Comparison of ENCODE assay signal across 24 cellular contexts in genomic region chr10:43045246-43045621, GRCh38. TPM values are rescaled to one million over a fixed set of nuclear protein-coding genes. Genes with fewer than 3 reads are reported as not detected.
DNase-seq lines count a peak whose midpoint lies in the region; ATAC-seq and TF ChIP-seq lines count a peak whose summit lies in the region.
"Had no signal": no experiment of that assay in that cellular context is flagged by ENCODE, and none has a peak within 500 bp of the region (broad histone marks: within the 10 kb centered on the region; RNA-seq: fewer than 3 reads in every experiment).

No MANE protein-coding gene starts in this region.

- no TSS peak for BruUV-seq in Panc1 (replicated peaks; lab: Mats Ljungman, UMichigan)

- H3K27me3 ChIP-seq in Panc1 (ENCODE audit: control insufficient read depth, insufficient read depth, low read length) (no peaks in the 10 kb centered on the region; the same call in 1 of the 2 replicates), osteoblast (ENCODE audit: insufficient read depth, low read length) (no peaks in the 10 kb centered on the region)
- H3K27me3 ChIP-seq: SJSA1 had no signal

- H3K9me3 ChIP-seq in Panc1 (ENCODE audit: control insufficient read depth, insufficient read depth, low read depth, low read length) (no peaks in the 10 kb centered on the region), osteoblast (ENCODE audit: low read depth, low read length) (no peaks in the 10 kb centered on the region)
- H3K9me3 ChIP-seq: psoas muscle, SJSA1 had no signal

- H3K79me2 ChIP-seq in osteoblast (ENCODE audit: insufficient read depth, low read length) = no peaks in the 10 kb centered on the region

- in situ Hi-C loops in Panc1 (cut with HindIII; ENCODE audit: low pct_unique_long_range_greater_than_20kb, low sequenced_read_pairs) = no loop called here

- no peak for TF ChIP-seq CTCF in Panc1 (IDR thresholded peaks at IDR 0.05)
- no peak for TF ChIP-seq CTCF in osteoblast (IDR thresholded peaks at IDR 0.05; ENCODE audit: extremely low read depth, low read depth, low read length)

- H2AFZ ChIP-seq in osteoblast (ENCODE audit: low read length) = no peak overlapping the region

- intact Hi-C loops in Panc1 (cut with micrococcal nuclease; ENCODE audit: unreplicated experiment) = no loop called here

- H3K27ac ChIP-seq in Panc1 (ENCODE audit: low read length) (peak overlapping the region; percentile 64), osteoblast (ENCODE audit: low read depth, low read length) (no peak overlapping the region)
- H3K27ac ChIP-seq: 22Rv1, psoas muscle, SJSA1 had no signal

- ATAC-seq in Panc1 = no peak
- ATAC-seq in left lobe of liver = no peak
- ATAC-seq in stimulated activated naive CD8-positive, alpha-beta T cell treated with anti-CD3 and anti-CD28 coated beads, Interleukin-15, Interleukin-2, amounts not matched to agents 100 U/mL and 50 U/mL, for 24 hours = no peak
- ATAC-seq: activated T-cell treated with anti-CD3 and anti-CD28 coated beads, Interleukin-2, amount 50 U/mL, for 72 hours; esophagus mucosa; psoas muscle; stimulated activated memory B cell treated with anti-CD40 and anti-IgM and Interleukin-4, amounts not matched to agents 10 μg/mL and 1 μg/mL and 100 μg/mL, for 72 hours; T-cell had no signal

- POLR2A ChIA-PET in Panc1 (lab: Charles Lee) = interaction anchor here (0.5 kb wide), 1 partner anchor 13 kb away, joined by 3 read pairs; no protein-coding TSS in a partner anchor

- CTCF ChIA-PET in Panc1 (lab: Charles Lee) = no interaction called here

- H3K4me3 ChIP-seq in Panc1 (ENCODE audit: low read depth in 2 of 2, low read length in 2 of 2) = no peak overlapping the region
- H3K4me3 ChIP-seq in osteoblast (ENCODE audit: insufficient read depth, low read length) = no peak overlapping the region
- H3K4me3 ChIP-seq: psoas muscle, SJSA1 had no signal

- no peaks in the 10 kb centered on the region for H4K20me1 ChIP-seq in osteoblast (ENCODE audit: insufficient read depth, low read length)

- H3K4me1 ChIP-seq in Panc1 (ENCODE audit: control insufficient read depth, insufficient read depth, low read length) (peaks cover 34% of the 10 kb centered on the region), osteoblast (ENCODE audit: insufficient read depth, low read length) (no peaks in the 10 kb centered on the region)
- H3K4me1 ChIP-seq: psoas muscle, SJSA1 had no signal

- H3K36me3 ChIP-seq in Panc1 (ENCODE audit: control insufficient read depth, insufficient read depth, low read length) (no peaks in the 10 kb centered on the region), osteoblast (ENCODE audit: insufficient read depth, low read length) (no peaks in the 10 kb centered on the region)
- H3K36me3 ChIP-seq: SJSA1 had no signal

- DNase-seq in DMS53 (lab: John Stamatoyannopoulos, UW) = peak; percentile 29
- DNase-seq in DMS53 treated with DMSO at 0.1 percent for 48 hours (lab: John Stamatoyannopoulos, UW; ENCODE audit: unreplicated experiment) = no peak
- no peak for DNase-seq in Panc1 (ENCODE audit: low read depth, low spot score)
- DNase-seq in left lobe of liver (ENCODE audit: low spot score) = peak; percentile 35
- DNase-seq in osteoblast (ENCODE audit: insufficient read length, low spot score, missing footprints) = peak; percentile 62
- no peak for DNase-seq in NCI-H69 (lab: John Stamatoyannopoulos, UW)
- DNase-seq in middle frontal gyrus (ENCODE audit: extremely low spot score, low spot score) = no peak
- no peak for DNase-seq in stimulated activated naive CD8-positive, alpha-beta T cell treated with anti-CD3 and anti-CD28 coated beads, Interleukin-15, Interleukin-2, amounts not matched to agents 100 U/mL and 50 U/mL, for 24 hours
- DNase-seq: activated CD4-positive, alpha-beta T cell treated with anti-CD3 and anti-CD28 coated beads, Interleukin-2, amount 10 ng/mL, durations not matched to agents 7 days and 5 days; activated CD8-positive, alpha-beta memory T cell treated with anti-CD3 and anti-CD28 coated beads, Interleukin-2, amount 10 ng/mL, durations not matched to agents 7 days and 5 days; activated naive CD4-positive, alpha-beta T cell; activated T-cell treated with anti-CD3 and anti-CD28 coated beads, Interleukin-2, amount 50 U/mL, for 72 hours; CD4-positive, alpha-beta memory T cell; central memory CD4-positive, alpha-beta T cell; GOT3; NCI-H2107; NCI-H345; psoas muscle had no signal

- no peak overlapping the region for H3K4me2 ChIP-seq in osteoblast (ENCODE audit: insufficient read depth, low read length)

RNA-seq across cellular contexts. Expression of gene RET, which starts 31.6 kb away (rescaled TPM):
- total RNA-seq in Panc1 (2021; ENCODE audit: unreplicated experiment) = 81.1 TPM
- 134 TPM for polyA plus RNA-seq in Panc1 (2012; ENCODE audit: insufficient read length)
- 1.1 TPM for total RNA-seq in left lobe of liver
- total RNA-seq in osteoblast = under 0.01 TPM in 2 replicates
- total RNA-seq: CD4-positive, alpha-beta memory T cell; HT-29; SJSA1 had no signal
- polyA plus RNA-seq: CD4-positive, alpha-beta memory T cell had no signal

Comparison
In these comparisons a context has a peak if more than half of its experiments do, and no peak if none do; other contexts are left out.
1. DNase-seq: peak in DMS53 (single experiment), left lobe of liver (single experiment) and osteoblast (single experiment); none in DMS53 treated with DMSO at 0.1 percent for 48 hours (single experiment), Panc1 (single experiment), NCI-H69 (single experiment), middle frontal gyrus (single experiment) and stimulated activated naive CD8-positive, alpha-beta T cell treated with anti-CD3 and anti-CD28 coated beads, Interleukin-15, Interleukin-2, amounts not matched to agents 100 U/mL and 50 U/mL, for 24 hours (single experiment).
2. RNA of gene RET, which starts 31.6 kb away (total RNA-seq): 81.1 TPM in Panc1 (single experiment); 1.1 TPM in left lobe of liver (single experiment) and under 0.01 TPM in osteoblast; every median in the first group is over 10 times any median in the second.